In the genomic region with DNA sequence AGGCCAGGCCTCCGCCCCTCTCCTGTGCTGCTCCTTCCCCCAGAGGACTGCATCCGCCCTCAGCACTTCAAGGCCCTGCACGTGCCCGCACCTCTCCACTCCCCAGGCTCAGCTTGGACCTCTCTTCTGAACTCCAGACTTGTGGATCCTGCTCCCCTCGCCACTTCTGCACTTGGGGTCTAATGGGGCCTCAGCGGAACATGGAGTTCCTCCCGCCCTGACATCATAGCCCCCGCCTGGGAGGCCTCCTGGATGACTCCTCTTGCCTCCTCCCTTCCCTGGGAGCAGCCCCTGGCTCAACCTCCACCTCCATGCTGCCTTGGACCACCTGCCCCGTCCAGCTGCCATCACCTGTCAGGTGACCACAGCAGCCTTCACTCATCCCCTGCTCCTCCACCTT, we compare ENCODE assay signal across 34 cellular contexts. TPM values are rescaled to one million over a fixed set of nuclear protein-coding genes. Genes with fewer than 3 reads are reported as not detected.
"Had no signal": no experiment of that assay in that cellular context is flagged by ENCODE, and none has a peak within 500 bp of the region (broad histone marks: within the 10 kb centered on the region; RNA-seq: fewer than 3 reads in every experiment).

No MANE protein-coding gene starts in this region.

- H3K27me3 Mint-ChIP-seq: activated B cell treated with CpG ODN at 0.5 μM for 24 hours; activated CD4-positive, alpha-beta memory T cell treated with anti-CD3 and anti-CD28 coated beads, Interleukin-2, amount 10 ng/mL, durations not matched to agents 7 days and 5 days; activated CD4-positive, alpha-beta T cell treated with anti-CD3 and anti-CD28 coated beads, Interleukin-2, amount 10 ng/mL, durations not matched to agents 24 days and 14 days; activated CD8-positive, alpha-beta memory T cell treated with anti-CD3 and anti-CD28 coated beads, Interleukin-2, amount 10 ng/mL, durations not matched to agents 7 days and 5 days; activated naive CD4-positive, alpha-beta T cell treated with anti-CD3 and anti-CD28 coated beads, Interleukin-2, amount 10 ng/mL, durations not matched to agents 7 days and 5 days; activated naive CD4-positive, alpha-beta T cell treated with anti-CD3 and anti-CD28 coated beads, Interleukin-2, amount 50 U/mL, for 24 hours; activated naive CD8-positive, alpha-beta T cell; activated naive CD8-positive, alpha-beta T cell treated with anti-CD3 and anti-CD28 coated beads, Interleukin-2, amount 10 ng/mL, durations not matched to agents 7 days and 5 days; activated naive CD8-positive, alpha-beta T cell treated with anti-CD3 and anti-CD28 coated beads, Interleukin-2, amount 50 U/mL, for 24 hours; activated T-cell treated with anti-CD3 and anti-CD28 coated beads, Interleukin-2, amount 50 U/mL, for 24 hours; brain; central memory CD8-positive, alpha-beta T cell had no signal

- H3K27ac ChIP-seq: ascending aorta, cardiac muscle cell, VCaP had no signal

- H3K9me3 ChIP-seq: ascending aorta had no signal

- H3K27me3 ChIP-seq: ascending aorta, cardiac muscle cell had no signal

- H3K4me1 ChIP-seq: ascending aorta had no signal

- ATAC-seq: activated CD8-positive, alpha-beta memory T cell treated with anti-CD3 and anti-CD28 coated beads, Interleukin-2, amount 10 ng/mL, durations not matched to agents 7 days and 5 days; activated CD8-positive, alpha-beta T cell treated with anti-CD3 and anti-CD28 coated beads, Interleukin-2, amount 10 ng/mL, durations not matched to agents 7 days and 5 days; activated naive CD8-positive, alpha-beta T cell treated with anti-CD3 and anti-CD28 coated beads, Interleukin-2, amount 50 U/mL, for 24 hours had no signal

- H3K4me3 ChIP-seq: ascending aorta, cardiac muscle cell had no signal

- H3K4me3 Mint-ChIP-seq: activated B cell treated with CpG ODN at 0.5 μM for 24 hours; activated CD4-positive, alpha-beta memory T cell treated with anti-CD3 and anti-CD28 coated beads, Interleukin-2, amount 10 ng/mL, durations not matched to agents 7 days and 5 days; activated CD4-positive, alpha-beta T cell treated with anti-CD3 and anti-CD28 coated beads, Interleukin-2, amount 10 ng/mL, durations not matched to agents 24 days and 14 days; activated CD8-positive, alpha-beta memory T cell treated with anti-CD3 and anti-CD28 coated beads, Interleukin-2, amount 10 ng/mL, durations not matched to agents 7 days and 5 days; activated CD8-positive, alpha-beta T cell treated with anti-CD3 and anti-CD28 coated beads, Interleukin-2, amount 10 ng/mL, durations not matched to agents 7 days and 5 days; activated naive CD4-positive, alpha-beta T cell treated with anti-CD3 and anti-CD28 coated beads, Interleukin-2, amount 10 ng/mL, durations not matched to agents 7 days and 5 days; activated naive CD4-positive, alpha-beta T cell treated with anti-CD3 and anti-CD28 coated beads, Interleukin-2, amount 50 U/mL, for 24 hours; activated naive CD8-positive, alpha-beta T cell; activated naive CD8-positive, alpha-beta T cell treated with anti-CD3 and anti-CD28 coated beads, Interleukin-2, amount 10 ng/mL, durations not matched to agents 7 days and 5 days; activated naive CD8-positive, alpha-beta T cell treated with anti-CD3 and anti-CD28 coated beads, Interleukin-2, amount 50 U/mL, for 24 hours; activated T-cell treated with anti-CD3 and anti-CD28 coated beads, Interleukin-2, amount 50 U/mL, for 24 hours; brain; central memory CD8-positive, alpha-beta T cell; T-helper 1 cell treated with Interleukin-12 subunit alpha and Interleukin-12 subunit beta and Interleukin-4 antibody, amounts not matched to agents 30 μg/mL and 1 μg/mL, for 36 hours; T-helper 2 cell treated with Interferon-gamma antibody and Interleukin-4, amounts not matched to agents 5 μg/mL and 100 μg/mL, for 36 hours had no signal

- H3K27ac Mint-ChIP-seq: activated B cell treated with CpG ODN at 0.5 μM for 24 hours; activated CD4-positive, alpha-beta memory T cell treated with anti-CD3 and anti-CD28 coated beads, Interleukin-2, amount 10 ng/mL, durations not matched to agents 7 days and 5 days; activated CD4-positive, alpha-beta T cell treated with anti-CD3 and anti-CD28 coated beads, Interleukin-2, amount 10 ng/mL, durations not matched to agents 24 days and 14 days; activated CD8-positive, alpha-beta memory T cell treated with anti-CD3 and anti-CD28 coated beads, Interleukin-2, amount 10 ng/mL, durations not matched to agents 7 days and 5 days; activated CD8-positive, alpha-beta T cell treated with anti-CD3 and anti-CD28 coated beads, Interleukin-2, amount 10 ng/mL, durations not matched to agents 7 days and 5 days; activated naive CD4-positive, alpha-beta T cell treated with anti-CD3 and anti-CD28 coated beads, Interleukin-2, amount 10 ng/mL, durations not matched to agents 7 days and 5 days; activated naive CD4-positive, alpha-beta T cell treated with anti-CD3 and anti-CD28 coated beads, Interleukin-2, amount 50 U/mL, for 24 hours; activated naive CD8-positive, alpha-beta T cell; activated naive CD8-positive, alpha-beta T cell treated with anti-CD3 and anti-CD28 coated beads, Interleukin-2, amount 10 ng/mL, durations not matched to agents 7 days and 5 days; activated naive CD8-positive, alpha-beta T cell treated with anti-CD3 and anti-CD28 coated beads, Interleukin-2, amount 50 U/mL, for 24 hours; activated T-cell treated with anti-CD3 and anti-CD28 coated beads, Interleukin-2, amount 50 U/mL, for 24 hours; activated T-helper 2 cell treated with anti-CD3 and anti-CD28 coated beads, Interferon-gamma antibody, Interleukin-2, Interleukin-4, amounts not matched to agents 10 μg/mL and 5 μg/mL and 100 μg/mL, durations not matched to agents 14 hours and 24 hours and 36 hours; T-helper 1 cell treated with Interleukin-12 subunit alpha and Interleukin-12 subunit beta and Interleukin-4 antibody, amounts not matched to agents 30 μg/mL and 1 μg/mL, for 36 hours; T-helper 2 cell treated with Interferon-gamma antibody and Interleukin-4, amounts not matched to agents 5 μg/mL and 100 μg/mL, for 36 hours had no signal

- H3K36me3 ChIP-seq: cardiac muscle cell had no signal

- H3K4me1 Mint-ChIP-seq: activated B cell treated with CpG ODN at 0.5 μM for 24 hours; activated CD8-positive, alpha-beta memory T cell treated with anti-CD3 and anti-CD28 coated beads, Interleukin-2, amount 10 ng/mL, durations not matched to agents 7 days and 5 days; activated naive CD4-positive, alpha-beta T cell treated with anti-CD3 and anti-CD28 coated beads, Interleukin-2, amount 10 ng/mL, durations not matched to agents 7 days and 5 days; activated naive CD4-positive, alpha-beta T cell treated with anti-CD3 and anti-CD28 coated beads, Interleukin-2, amount 50 U/mL, for 24 hours; activated naive CD8-positive, alpha-beta T cell treated with anti-CD3 and anti-CD28 coated beads, Interleukin-2, amount 50 U/mL, for 24 hours; brain had no signal

- DNase-seq: activated B cell treated with CpG ODN at 0.5 μM for 24 hours; activated CD4-positive, alpha-beta memory T cell treated with anti-CD3 and anti-CD28 coated beads, Interleukin-2, amount 10 ng/mL, durations not matched to agents 7 days and 5 days; activated CD4-positive, alpha-beta T cell treated with anti-CD3 and anti-CD28 coated beads for 4 hours; activated CD4-positive, alpha-beta T cell treated with anti-CD3 and anti-CD28 coated beads, Interleukin-2, amount 10 ng/mL, durations not matched to agents 24 days and 14 days; activated CD4-positive, alpha-beta T cell treated with anti-CD3 and anti-CD28 coated beads, Interleukin-2, amount 50 U/mL, for 48 hours; activated CD4-positive, CD25-positive, alpha-beta regulatory T cell treated with anti-CD3 and anti-CD28 coated beads, Interleukin-2, amount 50 U/mL, for 72 hours; activated CD8-positive, alpha-beta memory T cell treated with anti-CD3 and anti-CD28 coated beads for 24 hours; activated CD8-positive, alpha-beta memory T cell treated with anti-CD3 and anti-CD28 coated beads, Interleukin-2, amount 10 ng/mL, durations not matched to agents 7 days and 5 days; activated CD8-positive, alpha-beta memory T cell treated with anti-CD3 and anti-CD28 coated beads, Interleukin-2, amount 50 U/mL, for 48 hours; activated CD8-positive, alpha-beta T cell treated with anti-CD3 and anti-CD28 coated beads, Interleukin-2, amount 10 ng/mL, durations not matched to agents 7 days and 5 days; activated effector memory CD4-positive, alpha-beta T cell treated with Interleukin-2 at 50 U/mL for 16 hours; activated gamma-delta T cell; activated naive CD4-positive, alpha-beta T cell treated with anti-CD3 and anti-CD28 coated beads, Interleukin-2, amount 10 ng/mL, durations not matched to agents 7 days and 5 days; activated naive CD4-positive, alpha-beta T cell treated with Interleukin-2 at 50 U/mL for 16 hours; activated naive CD8-positive, alpha-beta T cell treated with anti-CD3 and anti-CD28 coated beads, Interleukin-2, amount 10 ng/mL, durations not matched to agents 7 days and 5 days; activated naive CD8-positive, alpha-beta T cell treated with anti-CD3 and anti-CD28 coated beads, Interleukin-2, amount 50 U/mL, for 24 hours; activated T-cell treated with anti-CD3 and anti-CD28 coated beads, Interleukin-2, amount 50 U/mL, for 24 hours; activated T-cell treated with anti-CD3 and anti-CD28 coated beads, Interleukin-2, amount 50 U/mL, for 48 hours; amygdala; anterior cingulate cortex; caudate nucleus; T-helper 1 cell; T-helper 2 cell; T-helper 9 cell had no signal

- H3K9me3 Mint-ChIP-seq: activated B cell treated with CpG ODN at 0.5 μM for 24 hours; activated CD4-positive, alpha-beta memory T cell treated with anti-CD3 and anti-CD28 coated beads, Interleukin-2, amount 10 ng/mL, durations not matched to agents 7 days and 5 days; activated CD4-positive, alpha-beta T cell treated with anti-CD3 and anti-CD28 coated beads, Interleukin-2, amount 10 ng/mL, durations not matched to agents 24 days and 14 days; activated naive CD4-positive, alpha-beta T cell treated with anti-CD3 and anti-CD28 coated beads, Interleukin-2, amount 10 ng/mL, durations not matched to agents 7 days and 5 days; activated naive CD4-positive, alpha-beta T cell treated with anti-CD3 and anti-CD28 coated beads, Interleukin-2, amount 50 U/mL, for 24 hours; activated naive CD8-positive, alpha-beta T cell treated with anti-CD3 and anti-CD28 coated beads, Interleukin-2, amount 10 ng/mL, durations not matched to agents 7 days and 5 days; activated naive CD8-positive, alpha-beta T cell treated with anti-CD3 and anti-CD28 coated beads, Interleukin-2, amount 50 U/mL, for 24 hours; activated T-cell treated with anti-CD3 and anti-CD28 coated beads, Interleukin-2, amount 50 U/mL, for 24 hours; activated T-helper 2 cell treated with anti-CD3 and anti-CD28 coated beads, Interferon-gamma antibody, Interleukin-2, Interleukin-4, amounts not matched to agents 10 μg/mL and 5 μg/mL and 100 μg/mL, durations not matched to agents 14 hours and 24 hours and 36 hours; brain; central memory CD8-positive, alpha-beta T cell; T-helper 1 cell treated with Interleukin-12 subunit alpha and Interleukin-12 subunit beta and Interleukin-4 antibody, amounts not matched to agents 30 μg/mL and 1 μg/mL, for 36 hours; T-helper 2 cell treated with Interferon-gamma antibody and Interleukin-4, amounts not matched to agents 5 μg/mL and 100 μg/mL, for 36 hours had no signal

- H3K36me3 Mint-ChIP-seq: activated naive CD8-positive, alpha-beta T cell had no signal

RNA-seq across cellular contexts. Expression of a gene that starts 10.1 kb away (rescaled TPM):
- total RNA-seq: ascending aorta had no signal
- polyA plus RNA-seq: cardiac muscle cell had no signal

RNA-seq across cellular contexts. Expression of a gene that starts 27.6 kb away (rescaled TPM):
- total RNA-seq: ascending aorta, cardiac muscle cell had no signal
